ENCODE assay signal across 15 cellular contexts in genomic region chr11:87236368-87236767, GRCh38.
"Had no signal": no experiment of that assay in that cellular context is flagged by ENCODE, and none has a peak within 500 bp of the region (broad histone marks: within the 10 kb centered on the region; RNA-seq: fewer than 3 reads in every experiment).

No MANE protein-coding gene starts in this region.

- H3K4me3 Mint-ChIP-seq: activated CD8-positive, alpha-beta memory T cell treated with anti-CD3 and anti-CD28 coated beads, Interleukin-2, amount 10 ng/mL, durations not matched to agents 7 days and 5 days; activated naive CD8-positive, alpha-beta T cell; activated T-cell treated with anti-CD3 and anti-CD28 coated beads, Interleukin-2, amount 50 U/mL, for 24 hours; naive B cell; neural progenitor cell had no signal

- H3K4me1 ChIP-seq: neural progenitor cell had no signal

- H3K4me2 ChIP-seq: hepatocyte, neural progenitor cell had no signal

- H3K27ac ChIP-seq: hepatocyte, neural progenitor cell, ovary had no signal

- DNase-seq: activated CD4-positive, alpha-beta T cell treated with anti-CD3 and anti-CD28 coated beads for 1 hour; activated CD4-positive, alpha-beta T cell treated with anti-CD3 and anti-CD28 coated beads, Interleukin-2, amount 50 U/mL, for 4 hours; activated CD8-positive, alpha-beta memory T cell treated with anti-CD3 and anti-CD28 coated beads, Interleukin-2, amount 10 ng/mL, durations not matched to agents 7 days and 5 days; activated effector memory CD4-positive, alpha-beta T cell treated with Interleukin-2 at 50 U/mL for 16 hours; activated T-cell treated with anti-CD3 and anti-CD28 coated beads, Interleukin-2, amount 50 U/mL, for 24 hours; anterior cingulate cortex; erythroblast; mammary epithelial cell; naive B cell; ovary; stimulated activated CD4-positive, alpha-beta T cell treated with anti-CD3 and anti-CD28 coated beads, Interleukin-12 subunit alpha, Interleukin-12 subunit beta, amount 100 ng/mL, for 4 hours; stimulated activated CD4-positive, alpha-beta T cell treated with anti-CD3 and anti-CD28 coated beads, Interleukin-2, amount 100 ng/mL, for 24 hours had no signal

- H3K4me1 Mint-ChIP-seq: naive B cell, neural progenitor cell had no signal

- H3K27ac Mint-ChIP-seq: activated CD8-positive, alpha-beta memory T cell treated with anti-CD3 and anti-CD28 coated beads, Interleukin-2, amount 10 ng/mL, durations not matched to agents 7 days and 5 days; activated naive CD8-positive, alpha-beta T cell; activated T-cell treated with anti-CD3 and anti-CD28 coated beads, Interleukin-2, amount 50 U/mL, for 24 hours; neural progenitor cell had no signal

- H3K27me3 ChIP-seq: hepatocyte, neural progenitor cell, ovary had no signal

- H3K36me3 ChIP-seq: neural progenitor cell, ovary had no signal

- H2AFZ ChIP-seq: hepatocyte, neural progenitor cell had no signal

- H3K4me3 ChIP-seq: hepatocyte, neural progenitor cell, ovary had no signal

- H3K9me3 ChIP-seq: ovary had no signal

- H3K27me3 Mint-ChIP-seq: activated CD8-positive, alpha-beta memory T cell treated with anti-CD3 and anti-CD28 coated beads, Interleukin-2, amount 10 ng/mL, durations not matched to agents 7 days and 5 days; activated naive CD8-positive, alpha-beta T cell; activated T-cell treated with anti-CD3 and anti-CD28 coated beads, Interleukin-2, amount 50 U/mL, for 24 hours; naive B cell had no signal
